8 cellular contexts compared by ENCODE assay signal in genomic region chr21:32940079-32941014, GRCh38.
DNase-seq lines count a peak whose midpoint lies in the region; TF ChIP-seq lines count a peak whose summit lies in the region.

No MANE protein-coding gene starts in this region.

- TF ChIP-seq POLR2A in suprapubic skin (IDR thresholded peaks at IDR 0.05) = no peak

- no peak overlapping the region for H3K27ac ChIP-seq in liver (ENCODE audit: low read depth in 1 of 2, low read length in 2 of 2)
- no peak overlapping the region for H3K27ac ChIP-seq in suprapubic skin

- H3K9ac ChIP-seq in Loucy (ENCODE audit: low read depth, low read length, poor library complexity, severe bottlenecking) (no peak overlapping the region), liver (ENCODE audit: low read depth in 1 of 2, low read length in 2 of 2) (no peak overlapping the region)

- no peaks in the 10 kb centered on the region for H3K9me2 ChIP-seq in Loucy (replicated peaks; ENCODE audit: low read depth, low read length)

- peaks cover 8% of the 10 kb centered on the region for H3K4me1 ChIP-seq in Loucy (ENCODE audit: insufficient read depth, low read length, poor library complexity, severe bottlenecking)
- peaks cover 0 to 4% (median 0%) of the 10 kb centered on the region in 4 donors for H3K4me1 ChIP-seq in liver (ENCODE audit: control insufficient read depth in 4 of 4, insufficient read depth in 4 of 4, low read length in 3 of 4)
- H3K4me1 ChIP-seq in suprapubic skin = no peaks in the 10 kb centered on the region

- H3F3A ChIP-seq in Loucy (ENCODE audit: low read depth) = no peaks in the 10 kb centered on the region

- TF ChIP-seq CTCF in Loucy (conservative IDR thresholded peaks at IDR 0.05; ENCODE audit: low read length) (peak; percentile 89), cardiac fibroblast (IDR thresholded peaks at IDR 0.05; ENCODE audit: low read depth, low read length) (peak; percentile 79), liver (IDR thresholded peaks at IDR 0.05; ENCODE audit: low read depth, low read length, missing input control) (peak; percentile 66), suprapubic skin (IDR thresholded peaks at IDR 0.05) (peak; percentile 42 to 63)

- H3K79me2 ChIP-seq in Loucy (ENCODE audit: insufficient read depth, low read length) = no peaks in the 10 kb centered on the region

- DNase-seq in NCI-H2081 (lab: John Stamatoyannopoulos, UW) = peak; percentile 10 to 14
- no peak for DNase-seq in NCI-H2081 treated with DMSO at 0.1 percent for 48 hours (lab: John Stamatoyannopoulos, UW)
- peak; percentile 19 for DNase-seq in SKM-1 (lab: John Stamatoyannopoulos, UW; ENCODE audit: unreplicated experiment)
- DNase-seq in cardiac fibroblast (ENCODE audit: low read depth in 2 of 2) = peak; percentile 63 to 65
- DNase-seq in suprapubic skin (ENCODE audit: low spot score in 2 of 2) = peak in 1 of 2 donors; percentile 20
- DNase-seq in posterior vena cava (ENCODE audit: low spot score) = no peak

- peak overlapping the region; percentile 53 for H3K4me2 ChIP-seq in Loucy (ENCODE audit: low read depth, low read length, poor library complexity, severe bottlenecking)

- H3K4me3 ChIP-seq in Loucy (ENCODE audit: low read length, poor library complexity, severe bottlenecking) (no peak overlapping the region), cardiac fibroblast (replicated peaks in 1 of 2; ENCODE audit: low read depth in 2 of 2, low read length in 2 of 2) (no peak overlapping the region), liver (ENCODE audit: low read depth in 1 of 3, low read length in 3 of 3) (no peak overlapping the region), suprapubic skin (no peak overlapping the region)

- TF ChIP-seq EP300 in suprapubic skin (IDR thresholded peaks at IDR 0.05) = no peak

- H3K36me3 ChIP-seq in Loucy (ENCODE audit: insufficient read depth, low read length) = no peaks in the 10 kb centered on the region
- H3K36me3 ChIP-seq in liver (ENCODE audit: control insufficient read depth in 4 of 4, insufficient read depth in 3 of 4, low read depth in 1 of 4, low read length in 3 of 4) = no peaks in the 10 kb centered on the region
- H3K36me3 ChIP-seq in suprapubic skin = no peaks in the 10 kb centered on the region

- peak; percentile 71 to 81 for TF ChIP-seq RAD21 in liver (IDR thresholded peaks at IDR 0.05)

- H3K9me3 ChIP-seq in Loucy (ENCODE audit: insufficient read depth, low read depth, low read length) (no peaks in the 10 kb centered on the region), liver (ENCODE audit: control insufficient read depth in 4 of 4, low read length in 3 of 4) (no peaks in the 10 kb centered on the region), suprapubic skin (no peaks in the 10 kb centered on the region)

- 52% methylated on average over 23 of the region's 23 CpGs for WGBS in liver
- 57% methylated on average over 23 of the region's 23 CpGs for WGBS in suprapubic skin

- intact Hi-C loops in posterior vena cava (cut with DNase I) = no loop called here

- H3K27me3 ChIP-seq in Loucy (ENCODE audit: insufficient read depth, low read length, poor library complexity, severe bottlenecking) (no peaks in the 10 kb centered on the region), liver (ENCODE audit: control insufficient read depth in 4 of 4, insufficient read depth in 4 of 4, low read length in 3 of 4) (no peaks in the 10 kb centered on the region), suprapubic skin (peaks cover 3% of the 10 kb centered on the region)

- peak overlapping the region; percentile 49; the same call in 1 of the 2 replicates for H2AFZ ChIP-seq in Loucy (ENCODE audit: low read length)

- H4K20me1 ChIP-seq in Loucy (ENCODE audit: insufficient read depth, low read length, poor library complexity, severe bottlenecking) = no peaks in the 10 kb centered on the region

TF ChIP-seq in liver, 16 proteins besides CTCF, POLR2A, EP300 and RAD21:
- TF ChIP-seq SP1 (IDR thresholded peaks at IDR 0.05) = no peak
- no peak for TF ChIP-seq RXRA (IDR thresholded peaks at IDR 0.05)
- TF ChIP-seq HNF4G (IDR thresholded peaks at IDR 0.05) = no peak
- TF ChIP-seq FOXA1 (IDR thresholded peaks at IDR 0.05) = no peak
- TF ChIP-seq, protein P1, sequence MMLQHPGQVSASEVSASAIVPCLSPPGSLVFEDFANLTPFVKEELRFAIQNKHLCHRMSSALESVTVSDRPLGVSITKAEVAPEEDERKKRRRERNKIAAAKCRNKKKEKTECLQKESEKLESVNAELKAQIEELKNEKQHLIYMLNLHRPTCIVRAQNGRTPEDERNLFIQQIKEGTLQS (IDR thresholded peaks at IDR 0.05) = no peak
- no peak for TF ChIP-seq EGR1 (IDR thresholded peaks at IDR 0.05; ENCODE audit: low read depth in 2 of 2)
- TF ChIP-seq JUND (IDR thresholded peaks at IDR 0.05) = no peak
- no peak for TF ChIP-seq HNF4A (conservative IDR thresholded peaks at IDR 0.05)
- TF ChIP-seq ZBTB33 (IDR thresholded peaks at IDR 0.05) = no peak

Comparison
In these comparisons a context has a peak if more than half of its experiments do, and no peak if none do; other contexts are left out.
1. DNase-seq: peak in NCI-H2081 (2 of 2), SKM-1 (single experiment) and cardiac fibroblast (2 of 2); none in NCI-H2081 treated with DMSO at 0.1 percent for 48 hours (single experiment) and posterior vena cava (single experiment).
2. Peak in every context shown above with its lines, with median percentiles within 50 percentile points of each other: CTCF ChIP-seq.